8 cellular contexts compared by ENCODE assay signal in the genomic region with DNA sequence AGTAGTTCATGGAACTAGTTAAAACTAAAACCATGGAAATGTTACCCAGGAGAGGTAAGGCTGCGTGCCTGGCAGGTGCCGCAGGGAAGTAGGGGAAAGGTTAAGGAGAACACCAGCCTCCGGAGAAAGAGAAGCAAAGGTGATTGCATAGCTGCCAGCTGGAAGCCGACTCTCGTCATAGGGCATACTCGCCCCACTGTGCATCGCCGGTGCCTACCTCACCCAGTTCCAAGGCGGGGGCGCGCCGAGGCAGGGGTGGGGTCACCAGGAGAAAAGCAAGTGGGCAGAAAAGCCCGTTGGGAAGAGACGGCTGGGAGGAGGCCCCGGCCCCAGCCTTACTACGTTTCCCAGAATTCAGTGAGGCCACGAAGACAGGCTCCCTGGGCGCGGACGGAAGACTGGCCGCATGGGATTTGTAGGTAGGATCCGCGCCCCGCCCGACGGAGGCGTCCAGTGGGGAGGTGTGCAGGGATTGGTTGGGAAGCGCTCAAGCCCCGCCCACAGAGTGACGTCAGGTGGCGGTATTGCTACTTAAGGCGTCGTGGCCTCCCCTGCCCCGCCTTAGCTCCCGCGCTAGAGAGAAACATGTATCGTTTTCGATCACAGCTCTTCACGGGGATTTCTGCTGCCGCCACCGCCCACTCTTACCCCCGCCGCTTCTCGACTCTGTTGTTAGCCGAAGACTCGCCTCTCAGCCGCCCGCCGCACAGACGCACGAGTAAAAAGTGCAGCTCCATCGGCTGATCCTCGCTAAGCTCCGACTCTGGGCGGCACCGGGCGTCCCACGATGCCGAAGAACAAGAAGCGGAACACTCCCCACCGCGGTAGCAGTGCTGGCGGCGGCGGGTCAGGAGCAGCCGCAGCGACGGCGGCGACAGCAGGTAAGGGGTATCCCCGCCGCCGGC. TPM values are rescaled to one million over a fixed set of nuclear protein-coding genes. Genes with fewer than 3 reads are reported as not detected.
DNase-seq lines count a peak whose midpoint lies in the region; ATAC-seq and TF ChIP-seq lines count a peak whose summit lies in the region.

A gene with protein sequence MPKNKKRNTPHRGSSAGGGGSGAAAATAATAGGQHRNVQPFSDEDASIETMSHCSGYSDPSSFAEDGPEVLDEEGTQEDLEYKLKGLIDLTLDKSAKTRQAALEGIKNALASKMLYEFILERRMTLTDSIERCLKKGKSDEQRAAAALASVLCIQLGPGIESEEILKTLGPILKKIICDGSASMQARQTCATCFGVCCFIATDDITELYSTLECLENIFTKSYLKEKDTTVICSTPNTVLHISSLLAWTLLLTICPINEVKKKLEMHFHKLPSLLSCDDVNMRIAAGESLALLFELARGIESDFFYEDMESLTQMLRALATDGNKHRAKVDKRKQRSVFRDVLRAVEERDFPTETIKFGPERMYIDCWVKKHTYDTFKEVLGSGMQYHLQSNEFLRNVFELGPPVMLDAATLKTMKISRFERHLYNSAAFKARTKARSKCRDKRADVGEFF (plus strand): TSS at position 559 of the 905 bp plus-strand sequence. CDS start 229 bp downstream, at position 788.

- peak within 1 kb of the TSS; percentile 93 for H3K4me3 ChIP-seq in neuron (ENCODE audit: low read length)
- peak within 1 kb of the TSS; percentile 92 to 99 (median 99) for H3K4me3 ChIP-seq in subcutaneous abdominal adipose tissue (ENCODE audit: low read depth in 1 of 5, low read length in 5 of 5)

- no peaks in the 10 kb centered on the region for H3K27me3 ChIP-seq in foreskin keratinocyte
- H3K27me3 ChIP-seq in neuron (ENCODE audit: insufficient read depth, low read length): no peaks in the 10 kb centered on the region
- H3K27me3 ChIP-seq in subcutaneous abdominal adipose tissue (ENCODE audit: control insufficient read depth in 5 of 5, insufficient read depth in 4 of 5, low read length in 5 of 5): no peaks in the 10 kb centered on the region

- POLR2A ChIA-PET in HEK293T (lab: Yijun Ruan, JAX): interaction anchor here (0.6 to 3.9 kb wide), 37 partner anchors 9 to 709 kb away, joined by 3 to 66 read pairs (median 4); partner anchors contain the start of genes DOCK4, LSMEM1 and ZNF277

- DNase-seq in GF-D8 (lab: John Stamatoyannopoulos, UW): peak; percentile 91
- peak; percentile 97 for DNase-seq in HEK293T (ENCODE audit: extremely low spot score)
- DNase-seq in MV-4-11 (lab: John Stamatoyannopoulos, UW): peak; percentile 97
- peak; percentile 99 for DNase-seq in SK-MEL-5 (ENCODE audit: low read depth, low spot score)
- DNase-seq in activated naive CD4-positive, alpha-beta T cell treated with Interleukin-2 at 50 U/mL for 16 hours: peak; percentile 99
- peak; percentile 92 to 97 for DNase-seq in foreskin keratinocyte

- H3K27ac ChIP-seq in foreskin keratinocyte: peak within 1 kb of the TSS; percentile 96
- H3K27ac ChIP-seq in subcutaneous abdominal adipose tissue (ENCODE audit: low read depth, low read length): peak within 1 kb of the TSS; percentile 96

- H3K4me1 ChIP-seq in foreskin keratinocyte (peaks cover 16% of the 10 kb centered on the region), neuron (ENCODE audit: insufficient read depth, low read length) (peaks cover 24% of the 10 kb centered on the region), subcutaneous abdominal adipose tissue (ENCODE audit: control insufficient read depth in 5 of 5, insufficient read depth in 5 of 5, low read length in 5 of 5) (peaks cover 9 to 43% (median 38%) of the 10 kb centered on the region in 5 donors)

- H3K9ac ChIP-seq in subcutaneous abdominal adipose tissue (ENCODE audit: low read length in 5 of 5): peak within 1 kb of the TSS; percentile 95 to 100 (median 98)

- H2AFZ ChIP-seq in neuron (ENCODE audit: low read depth, low read length): peak within 1 kb of the TSS; percentile 86

- no peak for TF ChIP-seq CTCF in foreskin keratinocyte (conservative IDR thresholded peaks at IDR 0.05)

- H3K9me3 ChIP-seq in neuron (ENCODE audit: low read length): no peaks in the 10 kb centered on the region
- no peaks in the 10 kb centered on the region for H3K9me3 ChIP-seq in subcutaneous abdominal adipose tissue (ENCODE audit: control insufficient read depth in 5 of 5, low read length in 5 of 5)

- ATAC-seq in foreskin keratinocyte: peak; percentile 84

- CTCF ChIA-PET in HEK293T (lab: Yijun Ruan, JAX): no interaction called here

- H3K36me3 ChIP-seq in neuron (ENCODE audit: insufficient read depth, low read length) (no peaks in the 10 kb centered on the region), subcutaneous abdominal adipose tissue (ENCODE audit: control insufficient read depth in 5 of 5, insufficient read depth in 5 of 5, low read length in 5 of 5) (no peaks in the 10 kb centered on the region)

- in situ Hi-C loops in SK-MEL-5 (cut with HindIII; ENCODE audit: low pct_unique_long_range_greater_than_20kb, low sequenced_read_pairs): no loop called here

TF ChIP-seq in HEK293T, 16 proteins besides CTCF, POLR2A, EP300 and RAD21:
- TF ChIP-seq NFRKB (IDR thresholded peaks at IDR 0.05) (no peak), L3MBTL2 (conservative IDR thresholded peaks at IDR 0.05) (peak; percentile 50), BHLHE40 (IDR thresholded peaks at IDR 0.05; ENCODE audit: borderline replicate concordance) (no peak), TARDBP (IDR thresholded peaks at IDR 0.05) (no peak), LEF1 (IDR thresholded peaks at IDR 0.05; ENCODE audit: borderline replicate concordance) (no peak), ELF4 (IDR thresholded peaks at IDR 0.05) (peak; percentile 87), ARNT (IDR thresholded peaks at IDR 0.05) (no peak), ZNF384 (IDR thresholded peaks at IDR 0.05) (no peak), FOXM1 (IDR thresholded peaks at IDR 0.05; ENCODE audit: borderline replicate concordance) (no peak), HDGF (IDR thresholded peaks at IDR 0.05; ENCODE audit: borderline replicate concordance) (no peak), FOXA1 (IDR thresholded peaks at IDR 0.05) (no peak)
- TF ChIP-seq, protein P1, sequence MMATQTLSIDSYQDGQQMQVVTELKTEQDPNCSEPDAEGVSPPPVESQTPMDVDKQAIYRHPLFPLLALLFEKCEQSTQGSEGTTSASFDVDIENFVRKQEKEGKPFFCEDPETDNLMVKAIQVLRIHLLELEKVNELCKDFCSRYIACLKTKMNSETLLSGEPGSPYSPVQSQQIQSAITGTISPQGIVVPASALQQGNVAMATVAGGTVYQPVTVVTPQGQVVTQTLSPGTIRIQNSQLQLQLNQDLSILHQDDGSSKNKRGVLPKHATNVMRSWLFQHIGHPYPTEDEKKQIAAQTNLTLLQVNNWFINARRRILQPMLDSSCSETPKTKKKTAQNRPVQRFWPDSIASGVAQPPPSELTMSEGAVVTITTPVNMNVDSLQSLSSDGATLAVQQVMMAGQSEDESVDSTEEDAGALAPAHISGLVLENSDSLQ (IDR thresholded peaks at IDR 0.05): no peak

RNA-seq across cellular contexts. Expression of the gene that starts here (rescaled TPM):
- 64.7 and 69.3 TPM in 2 replicates for total RNA-seq in SK-MEL-5 (2014; rRNA removed; shearing (Covaris generic))
- polyA plus RNA-seq in SK-MEL-5 (2015; cell fraction: cytosol; rRNA removed): 60.1 and 66.4 TPM in 2 replicates
- 372 and 376 TPM in 2 replicates for polyA plus RNA-seq in SK-MEL-5 (2015; cell fraction: nucleus; rRNA removed)
- 27.8 and 29.1 TPM in 2 replicates for total RNA-seq in foreskin keratinocyte
- polyA plus RNA-seq in foreskin keratinocyte: 14.9 and 18.8 TPM in 2 replicates

Comparison
In these comparisons a context has a peak if more than half of its experiments do, and no peak if none do; other contexts are left out.
1. Peak in every context shown above with its lines: DNase-seq, ATAC-seq, H3K4me3 ChIP-seq and H3K27ac ChIP-seq.